In the genomic region with DNA sequence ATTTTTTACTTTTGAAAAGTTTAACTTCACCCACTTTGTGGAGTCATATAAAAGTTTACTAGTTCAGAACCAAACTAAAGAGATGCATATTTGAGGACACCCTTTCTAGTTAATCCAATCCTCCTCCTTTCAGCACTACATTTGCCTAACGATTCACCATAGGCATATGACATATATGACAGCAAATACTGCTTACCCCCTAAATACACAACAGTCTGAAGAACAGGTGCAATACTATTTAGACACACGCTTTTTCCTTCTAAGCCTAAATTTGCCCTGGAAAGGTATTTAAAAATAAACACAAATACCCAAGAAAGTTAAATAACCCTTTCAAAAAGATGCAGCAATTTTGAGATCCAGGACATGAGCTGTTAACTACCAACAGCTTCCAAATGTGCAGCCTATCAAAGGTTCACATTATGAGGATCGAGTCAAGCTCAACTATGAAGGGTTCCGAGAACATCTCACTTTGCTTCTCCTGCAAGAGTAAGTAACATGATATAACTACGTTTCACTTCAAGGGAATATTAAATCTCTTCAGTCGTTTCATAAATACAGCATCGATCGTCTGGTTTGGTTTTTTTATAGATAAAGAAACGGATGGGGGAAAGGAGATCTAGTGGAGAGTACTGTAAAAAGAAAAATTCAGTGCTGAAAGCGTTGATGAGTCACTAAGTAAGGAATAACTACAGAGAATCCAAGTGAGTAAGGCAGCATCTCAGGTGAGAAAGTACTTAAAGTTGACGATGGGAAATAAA, we compare ENCODE assay signal across 1 cellular context.
TF ChIP-seq lines count a peak whose summit lies in the region.

No MANE protein-coding gene starts in this region.

TF ChIP-seq in IMR-90, 13 proteins besides CTCF, POLR2A, EP300 and RAD21:
- no peak for TF ChIP-seq FOS (IDR thresholded peaks at IDR 0.05; ENCODE audit: low read depth, low read length)
- TF ChIP-seq SMC3 (IDR thresholded peaks at IDR 0.05; ENCODE audit: low read depth, low read length), result no peak
- TF ChIP-seq BHLHE40 (IDR thresholded peaks at IDR 0.05; ENCODE audit: low read depth, low read length), result no peak
- no peak for TF ChIP-seq NFE2L2 (IDR thresholded peaks at IDR 0.05; ENCODE audit: low read depth, low read length)
- no peak for TF ChIP-seq ELK1 (IDR thresholded peaks at IDR 0.05; ENCODE audit: borderline replicate concordance, low read depth, low read length)
- no peak for TF ChIP-seq RCOR1 (IDR thresholded peaks at IDR 0.05; ENCODE audit: insufficient replicate concordance, low read length)
- TF ChIP-seq CHD1 (IDR thresholded peaks at IDR 0.05; ENCODE audit: low read depth, low read length), result no peak
- TF ChIP-seq RFX5 (IDR thresholded peaks at IDR 0.05; ENCODE audit: low read depth, low read length), result no peak
- no peak for TF ChIP-seq MAZ (IDR thresholded peaks at IDR 0.05; ENCODE audit: borderline replicate concordance, low read depth, low read length)
- TF ChIP-seq, protein P1, sequence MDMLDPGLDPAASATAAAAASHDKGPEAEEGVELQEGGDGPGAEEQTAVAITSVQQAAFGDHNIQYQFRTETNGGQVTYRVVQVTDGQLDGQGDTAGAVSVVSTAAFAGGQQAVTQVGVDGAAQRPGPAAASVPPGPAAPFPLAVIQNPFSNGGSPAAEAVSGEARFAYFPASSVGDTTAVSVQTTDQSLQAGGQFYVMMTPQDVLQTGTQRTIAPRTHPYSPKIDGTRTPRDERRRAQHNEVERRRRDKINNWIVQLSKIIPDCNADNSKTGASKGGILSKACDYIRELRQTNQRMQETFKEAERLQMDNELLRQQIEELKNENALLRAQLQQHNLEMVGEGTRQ (IDR thresholded peaks at IDR 0.05; ENCODE audit: low read depth, low read length), result no peak
- TF ChIP-seq MAFK (IDR thresholded peaks at IDR 0.05; ENCODE audit: low read depth, low read length), result no peak
- TF ChIP-seq CEBPB (IDR thresholded peaks at IDR 0.05; ENCODE audit: low read depth, low read length), result no peak
